Comparison of ENCODE assay signal across 32 cellular contexts in genomic region chr14:31884238-31884637, GRCh38.
"Had no signal": no experiment of that assay in that cellular context is flagged by ENCODE, and none has a peak within 500 bp of the region (broad histone marks: within the 10 kb centered on the region; RNA-seq: fewer than 3 reads in every experiment).

No MANE protein-coding gene starts in this region.

- ATAC-seq: activated CD8-positive, alpha-beta T cell treated with anti-CD3 and anti-CD28 coated beads for 36 hours; activated T-cell treated with anti-CD3 and anti-CD28 coated beads, Interleukin-2, amount 50 U/mL, for 72 hours; activated T-helper 17 cell treated with anti-CD3 and anti-CD28 coated beads, Interleukin-2, amount 50 U/mL, for 72 hours; Right ventricle myocardium inferior; SK-N-SH treated with all-trans-retinoic acid at 6 μM for 48 hours; T-cell; T-helper 17 cell had no signal

- H3K4me1 ChIP-seq: ascending aorta, Peyer's patch had no signal

- H3K4me3 ChIP-seq: ascending aorta, cardiac muscle cell, MG63, Peyer's patch had no signal

- H3K36me3 ChIP-seq: ascending aorta, cardiac muscle cell, MG63, Peyer's patch had no signal

- H3K27ac ChIP-seq: ascending aorta, cardiac muscle cell, Peyer's patch, VCaP had no signal

- DNase-seq: activated CD4-positive, alpha-beta T cell treated with anti-CD3 and anti-CD28 coated beads for 1 hour; activated CD4-positive, alpha-beta T cell treated with anti-CD3 and anti-CD28 coated beads for 48 hours; activated CD4-positive, CD25-positive, alpha-beta regulatory T cell; activated CD8-positive, alpha-beta T cell treated with anti-CD3 and anti-CD28 coated beads for 36 hours; activated effector memory CD4-positive, alpha-beta T cell treated with anti-CD3 and anti-CD28 coated beads, Interleukin-2, amount 50 U/mL, for 16 hours; activated naive CD4-positive, alpha-beta T cell; activated naive CD4-positive, alpha-beta T cell treated with anti-CD3 and anti-CD28 coated beads, Interleukin-2, amount 50 U/mL, for 16 hours; activated naive CD8-positive, alpha-beta T cell treated with anti-CD3 and anti-CD28 coated beads for 36 hours; activated T-cell treated with anti-CD3 and anti-CD28 coated beads, Interleukin-2, amount 50 U/mL, for 1 hour; activated T-cell treated with anti-CD3 and anti-CD28 coated beads, Interleukin-2, amount 50 U/mL, for 72 hours; amygdala; Kasumi-1; KG1; MG63; NCI-H1048; NCI-H1105 treated with DMSO at 0.1 percent for 48 hours; NCI-H1436; NCI-H1694; NCI-H1930; NCI-H2081 treated with DMSO at 0.1 percent for 48 hours; NCI-H524 treated with DMSO at 0.1 percent for 48 hours; Peyer's patch; RPMI8226; SIG-M5; T-cell; T-helper 17 cell had no signal

- H3K27me3 ChIP-seq: ascending aorta, cardiac muscle cell, MG63, Peyer's patch had no signal

- H3K9me3 ChIP-seq: ascending aorta, MG63, Peyer's patch had no signal
